In the genomic region with DNA sequence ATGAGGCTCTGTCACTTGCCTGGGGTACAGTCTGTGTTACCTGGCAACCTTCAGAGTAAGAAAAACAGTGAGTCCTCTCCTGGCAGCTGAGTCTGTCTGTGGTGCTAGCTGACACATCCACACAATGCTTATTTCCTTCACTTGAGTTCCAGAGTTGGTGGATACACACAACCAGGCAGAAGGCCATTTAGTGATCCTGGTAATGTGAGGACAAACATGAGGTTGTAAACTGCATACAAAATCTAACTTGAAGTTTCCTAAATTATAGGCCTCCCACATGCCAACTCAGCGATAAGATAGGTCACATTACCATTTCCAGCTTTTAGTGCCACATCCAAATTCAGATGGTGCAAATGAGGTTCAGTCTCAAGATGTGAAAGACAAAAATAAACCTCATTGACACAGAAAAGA, we compare ENCODE assay signal across 1 cellular context.
TF ChIP-seq lines count a peak whose summit lies in the region.

No MANE protein-coding gene starts in this region.

TF ChIP-seq in HEK293, 187 proteins besides CTCF, POLR2A, EP300 and RAD21:
- TF ChIP-seq SP7 (tag by site-specific recombination; IDR thresholded peaks at IDR 0.05) (peak; percentile 81), FEZF1 (tag by site-specific recombination; IDR thresholded peaks at IDR 0.05) (peak; percentile 87), BCL11B (tag by site-specific recombination; IDR thresholded peaks at IDR 0.05; ENCODE audit: low read depth) (no peak)
- TF ChIP-seq, protein P1, sequence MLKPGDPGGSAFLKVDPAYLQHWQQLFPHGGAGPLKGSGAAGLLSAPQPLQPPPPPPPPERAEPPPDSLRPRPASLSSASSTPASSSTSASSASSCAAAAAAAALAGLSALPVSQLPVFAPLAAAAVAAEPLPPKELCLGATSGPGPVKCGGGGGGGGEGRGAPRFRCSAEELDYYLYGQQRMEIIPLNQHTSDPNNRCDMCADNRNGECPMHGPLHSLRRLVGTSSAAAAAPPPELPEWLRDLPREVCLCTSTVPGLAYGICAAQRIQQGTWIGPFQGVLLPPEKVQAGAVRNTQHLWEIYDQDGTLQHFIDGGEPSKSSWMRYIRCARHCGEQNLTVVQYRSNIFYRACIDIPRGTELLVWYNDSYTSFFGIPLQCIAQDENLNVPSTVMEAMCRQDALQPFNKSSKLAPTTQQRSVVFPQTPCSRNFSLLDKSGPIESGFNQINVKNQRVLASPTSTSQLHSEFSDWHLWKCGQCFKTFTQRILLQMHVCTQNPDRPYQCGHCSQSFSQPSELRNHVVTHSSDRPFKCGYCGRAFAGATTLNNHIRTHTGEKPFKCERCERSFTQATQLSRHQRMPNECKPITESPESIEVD (tag by site-specific recombination; IDR thresholded peaks at IDR 0.05) = peak; percentile 40; the same call in 1 of the 2 replicates
TF ChIP-seq in HEK293: peak in this region for 3.
